Comparison of ENCODE assay signal across 8 cellular contexts in the genomic region with DNA sequence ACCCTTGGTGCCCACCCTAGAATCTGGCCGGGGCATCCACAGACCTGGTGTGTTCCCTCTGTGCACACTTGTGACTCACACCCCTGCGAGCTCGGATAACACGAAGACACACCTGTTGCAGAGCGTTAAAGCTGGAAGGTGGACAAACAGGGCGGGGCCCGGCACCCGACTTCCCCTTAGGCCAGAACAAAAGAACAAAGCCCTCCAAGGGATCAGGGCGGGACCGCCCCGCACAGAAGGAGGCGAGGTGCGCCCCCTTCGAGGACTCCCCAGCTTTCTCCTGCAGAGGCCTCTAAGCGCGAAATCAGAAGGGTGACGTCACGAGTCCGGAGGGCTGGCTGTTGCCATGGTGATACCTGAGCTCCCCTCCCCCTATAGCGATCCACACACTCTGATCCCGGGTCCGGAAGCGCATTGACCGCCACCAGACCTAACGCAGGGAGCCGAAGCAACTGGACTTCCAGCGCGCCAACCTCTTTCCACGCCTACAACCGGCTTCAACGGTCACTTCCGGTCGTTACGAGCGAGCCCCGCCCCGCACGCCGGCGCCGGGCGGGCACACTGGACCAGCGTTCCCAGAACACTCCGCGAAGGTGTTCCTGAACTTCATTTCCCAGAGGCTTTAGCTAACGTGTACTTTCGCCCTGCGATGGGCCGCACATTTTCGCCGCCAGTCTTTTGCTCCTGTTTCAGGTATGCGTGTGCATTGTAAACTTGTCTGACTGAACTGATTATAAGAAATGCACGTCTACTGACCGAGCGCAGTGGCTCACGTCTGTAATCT. TPM values are rescaled to one million over a fixed set of nuclear protein-coding genes. Genes with fewer than 3 reads are reported as not detected.
DNase-seq lines count a peak whose midpoint lies in the region; ATAC-seq, FAIRE-seq and TF ChIP-seq lines count a peak whose summit lies in the region.

A gene (minus strand): TSS at position 489 of the 784 bp plus-strand sequence. CDS start 811 bp downstream, outside the sequence.

- intact Hi-C loops in endothelial cell of umbilical vein (cut with micrococcal nuclease) = loop anchor here (1.0 to 10.0 kb wide), 9 partner anchors 30 to 1512 kb away; a partner anchor contains a TSS

- WGBS in HUES64 = under 1% methylated on average over 56 of the region's 56 CpGs

- H4K20me1 ChIP-seq in OCI-LY1 (ENCODE audit: insufficient read depth, low read length) (no peaks in the 10 kb centered on the region), endothelial cell of umbilical vein (replicated peaks; ENCODE audit: control insufficient read depth, extremely low read depth, insufficient read depth, low read length) (no peaks in the 10 kb centered on the region)

- TSS peak; percentile 67 for BruUV-seq in endothelial cell of umbilical vein (replicated peaks; lab: Mats Ljungman, UMichigan)

- dilution Hi-C loops in endothelial cell of umbilical vein (cut with MboI; ENCODE audit: extremely low pct_ligation_motif_present, low sequenced_read_pairs) = no loop called here

- H3K4me1 ChIP-seq in HUES64 (ENCODE audit: insufficient read depth, low read length) (peaks cover 8% of the 10 kb centered on the region; the same call in 1 of the 2 replicates), OCI-LY1 (ENCODE audit: insufficient read depth, low read length, severe bottlenecking) (peaks cover 26% of the 10 kb centered on the region), endothelial cell of umbilical vein (ENCODE audit: control insufficient read depth, extremely low read depth, insufficient read depth, low read length) (peaks cover 9% of the 10 kb centered on the region)

- TF ChIP-seq CTCF in D721Med (IDR thresholded peaks at IDR 0.05; ENCODE audit: insufficient read depth, missing control alignments) (no peak), OCI-LY1 (IDR thresholded peaks at IDR 0.05; ENCODE audit: low read length) (peak; percentile 27; the same call in 1 of the 2 replicates), endothelial cell of umbilical vein (IDR thresholded peaks at IDR 0.05; ENCODE audit: extremely low read depth in 1 of 2, insufficient read depth in 1 of 2, low read depth in 1 of 2, low read length in 2 of 2) (no peak)

- H3K9ac ChIP-seq in HUES64 (ENCODE audit: low read depth, low read length) (peak within 1 kb of the TSS; percentile 90), OCI-LY1 (ENCODE audit: low read length) (peak within 1 kb of the TSS; percentile 95), endothelial cell of umbilical vein (replicated peaks; ENCODE audit: extremely low read depth, insufficient read depth, low read length) (peak within 1 kb of the TSS; percentile 86)

- H3K4me3 ChIP-seq in HUES64 (ENCODE audit: low read length) = peak within 1 kb of the TSS; percentile 89
- peak within 1 kb of the TSS; percentile 93 for H3K4me3 ChIP-seq in OCI-LY1 (ENCODE audit: low read depth, low read length, poor library complexity, severe bottlenecking)
- peak within 1 kb of the TSS; percentile 68 to 94 (median 82) for H3K4me3 ChIP-seq in endothelial cell of umbilical vein (replicated peaks in 1 of 3; ENCODE audit: insufficient read depth in 1 of 3, low read depth in 1 of 3, low read length in 3 of 3)

- H3K9me3 ChIP-seq in HUES64 (ENCODE audit: insufficient read depth, low read depth, low read length) (no peaks in the 10 kb centered on the region), OCI-LY1 (ENCODE audit: low read length) (peaks cover 14% of the 10 kb centered on the region), endothelial cell of umbilical vein (replicated peaks; ENCODE audit: control insufficient read depth, insufficient read depth, low read length) (no peaks in the 10 kb centered on the region)

- FAIRE-seq in D721Med (lab: Jason Lieb, UNC) (no peak), endothelial cell of umbilical vein (lab: Jason Lieb, UNC) (peak; percentile 96)

- H3K9me2 ChIP-seq in OCI-LY1 (ENCODE audit: low read depth, low read length) = no peaks in the 10 kb centered on the region

- H3K27me3 ChIP-seq in HUES64 (ENCODE audit: insufficient read depth, low read length) (peaks cover 10% of the 10 kb centered on the region), OCI-LY1 (ENCODE audit: insufficient read depth, low read length) (no peaks in the 10 kb centered on the region; the same call in 1 of the 2 replicates), endothelial cell of umbilical vein (ENCODE audit: control insufficient read depth in 2 of 2, insufficient read depth in 2 of 2, low read length in 2 of 2) (peaks cover 9 to 14% of the 10 kb centered on the region in 2 experiments)

- H3F3A ChIP-seq in OCI-LY1 (ENCODE audit: insufficient read depth, low read length) = no peaks in the 10 kb centered on the region

- H2AFZ ChIP-seq in OCI-LY1 (ENCODE audit: low read length) (peak within 1 kb of the TSS; percentile 38; the same call in 1 of the 2 replicates), endothelial cell of umbilical vein (ENCODE audit: low read depth, low read length) (peak within 1 kb of the TSS; percentile 70)

- H3K27ac ChIP-seq in HUES64 (ENCODE audit: low read depth, low read length) (peak within 1 kb of the TSS; percentile 91), OCI-LY1 (ENCODE audit: low read depth, low read length, poor library complexity, severe bottlenecking) (peak within 1 kb of the TSS; percentile 90), endothelial cell of umbilical vein (ENCODE audit: insufficient read depth, low read depth, low read length) (peak within 1 kb of the TSS; percentile 74)

- peak; percentile 75 for ATAC-seq in GM21447 (IDR thresholded peaks at IDR 0.05; ENCODE audit: unreplicated experiment)

- DNase-seq in D721Med (ENCODE audit: insufficient read length, low spot score) = peak; percentile 56
- DNase-seq in activated CD8-positive, alpha-beta memory T cell treated with anti-CD3 and anti-CD28 coated beads, Interleukin-2, amount 50 U/mL, for 48 hours = peak; percentile 91
- DNase-seq in endothelial cell of umbilical vein (ENCODE audit: low read depth, low spot score) = peak; percentile 98
- peak; percentile 97 for DNase-seq in midbrain (lab: John Stamatoyannopoulos, UW)
- DNase-seq in stimulated activated CD8-positive, alpha-beta memory T cell treated with anti-CD3 and anti-CD28 coated beads, Interleukin-2, amount 100 ng/mL, for 1 hour (ENCODE audit: low read depth in 2 of 2) = peak; percentile 65 to 67

- H3K4me2 ChIP-seq in OCI-LY1 (ENCODE audit: low read length) = peak within 1 kb of the TSS; percentile 99
- peak within 1 kb of the TSS; percentile 93 for H3K4me2 ChIP-seq in endothelial cell of umbilical vein (ENCODE audit: insufficient read depth, low read length)

- H3K79me2 ChIP-seq in OCI-LY1 (ENCODE audit: insufficient read depth, low read length) = peaks cover 21% of the 10 kb centered on the region
- H3K79me2 ChIP-seq in endothelial cell of umbilical vein (ENCODE audit: control insufficient read depth, insufficient read depth, low read length) = peaks cover 7% of the 10 kb centered on the region

- POLR2A ChIA-PET in endothelial cell of umbilical vein (lab: Charles Lee) = interaction anchor here (0.7 kb wide), 1 partner anchor 22 kb away, joined by 5 read pairs; no protein-coding TSS in a partner anchor

- peak; percentile 84 for TF ChIP-seq POLR2A in endothelial cell of umbilical vein (IDR thresholded peaks at IDR 0.05; ENCODE audit: low read depth, low read length)

- H3K9me1 ChIP-seq in endothelial cell of umbilical vein (replicated peaks; ENCODE audit: control insufficient read depth, extremely low read depth, insufficient read depth, low read length) = no peaks in the 10 kb centered on the region

- H3K36me3 ChIP-seq in HUES64 (ENCODE audit: insufficient read depth, low read length) (peaks cover 17% of the 10 kb centered on the region), OCI-LY1 (ENCODE audit: insufficient read depth, low read length) (peaks cover 39% of the 10 kb centered on the region), endothelial cell of umbilical vein (ENCODE audit: control insufficient read depth in 2 of 2, extremely low read depth in 1 of 2, insufficient read depth in 2 of 2, low read length in 2 of 2) (no peaks in the 10 kb centered on the region)

- CTCF ChIA-PET in endothelial cell of umbilical vein (lab: Charles Lee) = interaction anchor here (0.6 to 3.4 kb wide), 8 partner anchors 10 to 1016 kb away, joined by 3 to 13 read pairs (median 4); no protein-coding TSS in a partner anchor

TF ChIP-seq in endothelial cell of umbilical vein, 7 proteins besides CTCF, POLR2A, EP300 and RAD21:
- TF ChIP-seq, protein P1, sequence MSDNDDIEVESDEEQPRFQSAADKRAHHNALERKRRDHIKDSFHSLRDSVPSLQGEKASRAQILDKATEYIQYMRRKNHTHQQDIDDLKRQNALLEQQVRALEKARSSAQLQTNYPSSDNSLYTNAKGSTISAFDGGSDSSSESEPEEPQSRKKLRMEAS (IDR thresholded peaks at IDR 0.05; ENCODE audit: insufficient read depth, insufficient read length) = peak; percentile 61
- TF ChIP-seq JUN (IDR thresholded peaks at IDR 0.05; ENCODE audit: borderline replicate concordance, insufficient read depth, insufficient read length, low read depth) (no peak), EZH2 (IDR thresholded peaks at IDR 0.05; ENCODE audit: borderline replicate concordance, low read depth, low read length, severe bottlenecking) (no peak), FOS (IDR thresholded peaks at IDR 0.05; ENCODE audit: borderline replicate concordance, insufficient read depth, low read length) (no peak), GATA2 (IDR thresholded peaks at IDR 0.05; ENCODE audit: insufficient read depth, insufficient read length, low read depth, low read length) (no peak), MYC (IDR thresholded peaks at IDR 0.05; ENCODE audit: low read depth, low read length) (peak; percentile 63), POLR2AphosphoS5 (IDR thresholded peaks at IDR 0.05; ENCODE audit: insufficient read depth, low read depth, low read length) (peak; percentile 92)

RNA-seq across cellular contexts. Expression of the gene that starts here (rescaled TPM):
- polyA plus RNA-seq in HUES64 (2013, experiment 1 of 2) = 7.8 TPM
- 8.9 TPM for polyA plus RNA-seq in HUES64 (2013, experiment 2 of 2)
- total RNA-seq in endothelial cell of umbilical vein = 5.4 and 6.5 TPM in 2 replicates
- 1.4 and 1.6 TPM in 2 replicates for polyA plus RNA-seq in endothelial cell of umbilical vein
- 2.6 and 3.0 TPM in 2 replicates for polyA plus RNA-seq in endothelial cell of umbilical vein (2011; cell fraction: cytosol; rRNA removed)
- polyA plus RNA-seq in endothelial cell of umbilical vein (2011; cell fraction: nucleus; rRNA removed) = 3.1 and 4.1 TPM in 2 replicates
- 3.7 and 5.0 TPM in 2 replicates for polyA plus RNA-seq in endothelial cell of umbilical vein (2012)
- 3.0 and 5.5 TPM in 2 replicates for polyA minus RNA-seq in endothelial cell of umbilical vein
- polyA minus RNA-seq in endothelial cell of umbilical vein (2011; cell fraction: cytosol; rRNA and poly(A)+ RNA removed) = 3.2 TPM
- polyA minus RNA-seq in endothelial cell of umbilical vein (2011; cell fraction: nucleus; rRNA and poly(A)+ RNA removed) = 3.3 and 4.7 TPM in 2 replicates

Comparison
In these comparisons a context has a peak if more than half of its experiments do, and no peak if none do; other contexts are left out.
1. Peak in every context shown above with its lines: DNase-seq, ATAC-seq, H3K4me3 ChIP-seq and H3K27ac ChIP-seq.